ENCODE assay signal across 1 cellular context in the genomic region with DNA sequence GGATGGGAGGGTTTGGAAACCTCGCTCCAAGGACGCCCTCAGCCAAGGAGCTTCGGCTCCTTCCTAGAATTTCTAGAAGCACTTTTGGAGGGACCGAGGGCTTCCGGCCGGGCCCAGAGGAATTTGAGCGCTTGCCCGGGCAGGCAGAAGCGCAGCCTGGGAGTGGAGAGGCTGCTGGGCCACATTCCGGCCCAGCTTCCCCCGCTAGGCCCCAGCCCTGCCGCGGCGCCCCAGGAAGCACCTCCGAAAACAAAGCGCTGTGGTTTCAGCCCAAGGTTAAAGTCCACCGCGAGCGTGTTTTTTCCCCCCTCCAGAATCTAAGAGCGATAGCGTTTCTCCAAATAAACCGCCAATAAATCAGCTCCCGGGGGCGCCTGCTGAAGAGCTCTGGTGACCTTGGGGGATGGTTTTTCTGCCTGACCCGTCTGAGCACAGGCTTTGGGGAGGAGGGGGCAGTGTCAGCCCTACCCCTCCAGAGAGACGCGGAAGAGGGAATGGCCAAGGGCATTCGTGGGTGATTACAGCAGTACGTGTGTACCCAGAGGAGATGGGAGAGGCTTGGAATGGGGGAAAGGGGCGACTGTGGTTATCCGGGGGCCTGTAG.
TF ChIP-seq lines count a peak whose summit lies in the region.

No MANE protein-coding gene starts in this region.

TF ChIP-seq in K562, 482 proteins besides CTCF, POLR2A, EP300 and RAD21 (continued from another document and continues in another):
- TF ChIP-seq ZNF609 (CRISPR knock-in tag; IDR thresholded peaks at IDR 0.05; ENCODE audit: borderline replicate concordance) (no peak), EWSR1 (IDR thresholded peaks at IDR 0.05; ENCODE audit: borderline replicate concordance, low read depth, partially characterized antibody) (no peak), PHB (CRISPR knock-in tag; IDR thresholded peaks at IDR 0.05) (no peak), ELF1 (tag; IDR thresholded peaks at IDR 0.05) (peak; percentile 31; the same call in 1 of the 2 replicates), SRF (CRISPR knock-in tag; IDR thresholded peaks at IDR 0.05) (0 out of 4 replicates have a peak, but pooled peaks of 1 of the 2 experiments have one; percentile 8), ZNF830 (CRISPR knock-in tag; IDR thresholded peaks at IDR 0.05) (no peak), ETV5 (CRISPR knock-in tag; IDR thresholded peaks at IDR 0.05; ENCODE audit: low read depth) (0 out of 2 replicates have a peak, but pooled peaks have one; percentile 3), ZNF239 (CRISPR knock-in tag; IDR thresholded peaks at IDR 0.05) (0 out of 2 replicates have a peak, but pooled peaks have one; percentile 6), HDAC2 (IDR thresholded peaks at IDR 0.05) (no peak), RCOR1 (IDR thresholded peaks at IDR 0.05; ENCODE audit: borderline replicate concordance in 1 of 2, low read depth in 2 of 2, low read length in 2 of 2) (peak in 1 of 2 experiments; percentile 32; a peak in 2 of 4 replicates), HOXB6 (CRISPR knock-in tag; IDR thresholded peaks at IDR 0.05; ENCODE audit: borderline replicate concordance) (no peak), ESRRB (CRISPR knock-in tag; IDR thresholded peaks at IDR 0.05; ENCODE audit: borderline replicate concordance) (no peak), BCOR (IDR thresholded peaks at IDR 0.05) (peak; percentile 33; the same call in 1 of the 2 replicates), ZFX (CRISPR knock-in tag; IDR thresholded peaks at IDR 0.05) (peak; percentile 97), CBX8 (IDR thresholded peaks at IDR 0.05; ENCODE audit: borderline replicate concordance, extremely low read depth, low read depth, low read length, poor library complexity, severe bottlenecking) (no peak), HNRNPLL (IDR thresholded peaks at IDR 0.05; ENCODE audit: low read depth, low read length, poor library complexity, severe bottlenecking) (no peak), RBFOX2 (IDR thresholded peaks at IDR 0.05; ENCODE audit: low read depth, low read length) (peak; percentile 88), PHF20 (IDR thresholded peaks at IDR 0.05; ENCODE audit: partially characterized antibody) (peak; percentile 3), RNF2 (IDR thresholded peaks at IDR 0.05) (peak; percentile 73), CREBBP (IDR thresholded peaks at IDR 0.05; ENCODE audit: low read depth, low read length) (no peak), PYGO2 (tag; IDR thresholded peaks at IDR 0.05) (no peak), ZNF3 (CRISPR knock-in tag; IDR thresholded peaks at IDR 0.05) (no peak), ZNF316 (IDR thresholded peaks at IDR 0.05) (no peak)
- TF ChIP-seq, protein P1, sequence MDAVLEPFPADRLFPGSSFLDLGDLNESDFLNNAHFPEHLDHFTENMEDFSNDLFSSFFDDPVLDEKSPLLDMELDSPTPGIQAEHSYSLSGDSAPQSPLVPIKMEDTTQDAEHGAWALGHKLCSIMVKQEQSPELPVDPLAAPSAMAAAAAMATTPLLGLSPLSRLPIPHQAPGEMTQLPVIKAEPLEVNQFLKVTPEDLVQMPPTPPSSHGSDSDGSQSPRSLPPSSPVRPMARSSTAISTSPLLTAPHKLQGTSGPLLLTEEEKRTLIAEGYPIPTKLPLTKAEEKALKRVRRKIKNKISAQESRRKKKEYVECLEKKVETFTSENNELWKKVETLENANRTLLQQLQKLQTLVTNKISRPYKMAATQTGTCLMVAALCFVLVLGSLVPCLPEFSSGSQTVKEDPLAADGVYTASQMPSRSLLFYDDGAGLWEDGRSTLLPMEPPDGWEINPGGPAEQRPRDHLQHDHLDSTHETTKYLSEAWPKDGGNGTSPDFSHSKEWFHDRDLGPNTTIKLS (IDR thresholded peaks at IDR 0.05; ENCODE audit: borderline replicate concordance, low read depth) = no peak
- TF ChIP-seq, protein P2, sequence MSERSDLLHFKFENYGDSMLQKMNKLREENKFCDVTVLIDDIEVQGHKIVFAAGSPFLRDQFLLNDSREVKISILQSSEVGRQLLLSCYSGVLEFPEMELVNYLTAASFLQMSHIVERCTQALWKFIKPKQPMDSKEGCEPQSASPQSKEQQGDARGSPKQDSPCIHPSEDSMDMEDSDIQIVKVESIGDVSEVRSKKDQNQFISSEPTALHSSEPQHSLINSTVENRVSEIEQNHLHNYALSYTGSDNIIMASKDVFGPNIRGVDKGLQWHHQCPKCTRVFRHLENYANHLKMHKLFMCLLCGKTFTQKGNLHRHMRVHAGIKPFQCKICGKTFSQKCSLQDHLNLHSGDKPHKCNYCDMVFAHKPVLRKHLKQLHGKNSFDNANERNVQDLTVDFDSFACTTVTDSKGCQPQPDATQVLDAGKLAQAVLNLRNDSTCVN (CRISPR knock-in tag; IDR thresholded peaks at IDR 0.05) = no peak
- TF ChIP-seq, protein P3, sequence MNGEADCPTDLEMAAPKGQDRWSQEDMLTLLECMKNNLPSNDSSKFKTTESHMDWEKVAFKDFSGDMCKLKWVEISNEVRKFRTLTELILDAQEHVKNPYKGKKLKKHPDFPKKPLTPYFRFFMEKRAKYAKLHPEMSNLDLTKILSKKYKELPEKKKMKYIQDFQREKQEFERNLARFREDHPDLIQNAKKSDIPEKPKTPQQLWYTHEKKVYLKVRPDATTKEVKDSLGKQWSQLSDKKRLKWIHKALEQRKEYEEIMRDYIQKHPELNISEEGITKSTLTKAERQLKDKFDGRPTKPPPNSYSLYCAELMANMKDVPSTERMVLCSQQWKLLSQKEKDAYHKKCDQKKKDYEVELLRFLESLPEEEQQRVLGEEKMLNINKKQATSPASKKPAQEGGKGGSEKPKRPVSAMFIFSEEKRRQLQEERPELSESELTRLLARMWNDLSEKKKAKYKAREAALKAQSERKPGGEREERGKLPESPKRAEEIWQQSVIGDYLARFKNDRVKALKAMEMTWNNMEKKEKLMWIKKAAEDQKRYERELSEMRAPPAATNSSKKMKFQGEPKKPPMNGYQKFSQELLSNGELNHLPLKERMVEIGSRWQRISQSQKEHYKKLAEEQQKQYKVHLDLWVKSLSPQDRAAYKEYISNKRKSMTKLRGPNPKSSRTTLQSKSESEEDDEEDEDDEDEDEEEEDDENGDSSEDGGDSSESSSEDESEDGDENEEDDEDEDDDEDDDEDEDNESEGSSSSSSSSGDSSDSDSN (IDR thresholded peaks at IDR 0.05; ENCODE audit: borderline replicate concordance in 1 of 2, low read depth in 2 of 2, low read length in 2 of 2) = peak; percentile 13 to 26; a peak in 1 of 4 replicates
- TF ChIP-seq, protein P4, sequence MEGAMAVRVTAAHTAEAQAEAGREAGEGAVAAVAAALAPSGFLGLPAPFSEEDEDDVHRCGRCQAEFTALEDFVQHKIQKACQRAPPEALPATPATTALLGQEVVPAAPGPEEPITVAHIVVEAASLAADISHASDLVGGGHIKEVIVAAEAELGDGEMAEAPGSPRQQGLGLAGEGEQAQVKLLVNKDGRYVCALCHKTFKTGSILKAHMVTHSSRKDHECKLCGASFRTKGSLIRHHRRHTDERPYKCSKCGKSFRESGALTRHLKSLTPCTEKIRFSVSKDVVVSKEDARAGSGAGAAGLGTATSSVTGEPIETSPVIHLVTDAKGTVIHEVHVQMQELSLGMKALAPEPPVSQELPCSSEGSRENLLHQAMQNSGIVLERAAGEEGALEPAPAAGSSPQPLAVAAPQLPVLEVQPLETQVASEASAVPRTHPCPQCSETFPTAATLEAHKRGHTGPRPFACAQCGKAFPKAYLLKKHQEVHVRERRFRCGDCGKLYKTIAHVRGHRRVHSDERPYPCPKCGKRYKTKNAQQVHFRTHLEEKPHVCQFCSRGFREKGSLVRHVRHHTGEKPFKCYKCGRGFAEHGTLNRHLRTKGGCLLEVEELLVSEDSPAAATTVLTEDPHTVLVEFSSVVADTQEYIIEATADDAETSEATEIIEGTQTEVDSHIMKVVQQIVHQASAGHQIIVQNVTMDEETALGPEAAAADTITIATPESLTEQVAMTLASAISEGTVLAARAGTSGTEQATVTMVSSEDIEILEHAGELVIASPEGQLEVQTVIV (CRISPR knock-in tag; IDR thresholded peaks at IDR 0.05; ENCODE audit: borderline replicate concordance) = no peak
- TF ChIP-seq, protein P5, sequence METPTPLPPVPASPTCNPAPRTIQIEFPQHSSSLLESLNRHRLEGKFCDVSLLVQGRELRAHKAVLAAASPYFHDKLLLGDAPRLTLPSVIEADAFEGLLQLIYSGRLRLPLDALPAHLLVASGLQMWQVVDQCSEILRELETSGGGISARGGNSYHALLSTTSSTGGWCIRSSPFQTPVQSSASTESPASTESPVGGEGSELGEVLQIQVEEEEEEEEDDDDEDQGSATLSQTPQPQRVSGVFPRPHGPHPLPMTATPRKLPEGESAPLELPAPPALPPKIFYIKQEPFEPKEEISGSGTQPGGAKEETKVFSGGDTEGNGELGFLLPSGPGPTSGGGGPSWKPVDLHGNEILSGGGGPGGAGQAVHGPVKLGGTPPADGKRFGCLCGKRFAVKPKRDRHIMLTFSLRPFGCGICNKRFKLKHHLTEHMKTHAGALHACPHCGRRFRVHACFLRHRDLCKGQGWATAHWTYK (CRISPR knock-in tag; IDR thresholded peaks at IDR 0.05) = no peak
- TF ChIP-seq, protein P6, sequence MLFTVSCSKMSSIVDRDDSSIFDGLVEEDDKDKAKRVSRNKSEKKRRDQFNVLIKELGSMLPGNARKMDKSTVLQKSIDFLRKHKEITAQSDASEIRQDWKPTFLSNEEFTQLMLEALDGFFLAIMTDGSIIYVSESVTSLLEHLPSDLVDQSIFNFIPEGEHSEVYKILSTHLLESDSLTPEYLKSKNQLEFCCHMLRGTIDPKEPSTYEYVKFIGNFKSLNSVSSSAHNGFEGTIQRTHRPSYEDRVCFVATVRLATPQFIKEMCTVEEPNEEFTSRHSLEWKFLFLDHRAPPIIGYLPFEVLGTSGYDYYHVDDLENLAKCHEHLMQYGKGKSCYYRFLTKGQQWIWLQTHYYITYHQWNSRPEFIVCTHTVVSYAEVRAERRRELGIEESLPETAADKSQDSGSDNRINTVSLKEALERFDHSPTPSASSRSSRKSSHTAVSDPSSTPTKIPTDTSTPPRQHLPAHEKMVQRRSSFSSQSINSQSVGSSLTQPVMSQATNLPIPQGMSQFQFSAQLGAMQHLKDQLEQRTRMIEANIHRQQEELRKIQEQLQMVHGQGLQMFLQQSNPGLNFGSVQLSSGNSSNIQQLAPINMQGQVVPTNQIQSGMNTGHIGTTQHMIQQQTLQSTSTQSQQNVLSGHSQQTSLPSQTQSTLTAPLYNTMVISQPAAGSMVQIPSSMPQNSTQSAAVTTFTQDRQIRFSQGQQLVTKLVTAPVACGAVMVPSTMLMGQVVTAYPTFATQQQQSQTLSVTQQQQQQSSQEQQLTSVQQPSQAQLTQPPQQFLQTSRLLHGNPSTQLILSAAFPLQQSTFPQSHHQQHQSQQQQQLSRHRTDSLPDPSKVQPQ (CRISPR knock-in tag; IDR thresholded peaks at IDR 0.05; ENCODE audit: borderline replicate concordance) = no peak
